Comparison of ENCODE assay signal across 24 cellular contexts in genomic region chr11:90555477-90555876, GRCh38.
"Had no signal": no experiment of that assay in that cellular context is flagged by ENCODE, and none has a peak within 500 bp of the region (broad histone marks: within the 10 kb centered on the region; RNA-seq: fewer than 3 reads in every experiment).

No MANE protein-coding gene starts in this region.

- DNase-seq: colonic mucosa; cortex of kidney; dermis blood vessel endothelial cell; dorsolateral prefrontal cortex; effector CD4-positive, alpha-beta T cell; effector CD8-positive, alpha-beta T cell; effector memory CD4-positive, alpha-beta T cell; effector memory CD8-positive, alpha-beta T cell; endodermal cell; erythroblast; esophagus squamous epithelium; foreskin fibroblast; foreskin keratinocyte; foreskin melanocyte; gastrocnemius medialis; glutamatergic neuron; head of caudate nucleus; heart left ventricle; heart right ventricle had no signal

- H3K4me3 ChIP-seq: colonic mucosa, coronary artery, dorsolateral prefrontal cortex, esophagus muscularis mucosa, esophagus squamous epithelium, gastrocnemius medialis, gastroesophageal sphincter, heart left ventricle, heart right ventricle had no signal

- H3K36me3 ChIP-seq: colonic mucosa, esophagus muscularis mucosa, esophagus squamous epithelium, gastrocnemius medialis, gastroesophageal sphincter, heart left ventricle, heart right ventricle had no signal

- H3K9me3 ChIP-seq: colonic mucosa, esophagus squamous epithelium, gastrocnemius medialis, gastroesophageal sphincter had no signal

- H3K27me3 ChIP-seq: colonic mucosa, dorsolateral prefrontal cortex, esophagus muscularis mucosa, esophagus squamous epithelium, foreskin keratinocyte, gastrocnemius medialis, gastroesophageal sphincter, heart left ventricle, heart right ventricle had no signal

- ATAC-seq: effector memory CD8-positive, alpha-beta T cell; esophagus mucosa; foreskin keratinocyte; gastrocnemius medialis; gastroesophageal sphincter; heart left ventricle had no signal

- H3K4me1 ChIP-seq: colonic mucosa, esophagus squamous epithelium, foreskin keratinocyte, gastroesophageal sphincter had no signal

- H3K27ac ChIP-seq: colonic mucosa, coronary artery, dorsolateral prefrontal cortex, epithelial cell of prostate, esophagus muscularis mucosa, esophagus squamous epithelium, foreskin keratinocyte, gastroesophageal sphincter had no signal
